In genomic region chr5:57094753-57095683, GRCh38 we compare ENCODE assay signal across 11 cellular contexts.
DNase-seq lines count a peak whose midpoint lies in the region; ATAC-seq and TF ChIP-seq lines count a peak whose summit lies in the region.
"Had no signal": no experiment of that assay in that cellular context is flagged by ENCODE, and none has a peak within 500 bp of the region (broad histone marks: within the 10 kb centered on the region; RNA-seq: fewer than 3 reads in every experiment).

No MANE protein-coding gene starts in this region.

- peak overlapping the region; percentile 38 for H3K27ac Mint-ChIP-seq in memory B cell
- no peak overlapping the region for H3K27ac Mint-ChIP-seq in CD8-positive, alpha-beta T cell
- H3K27ac Mint-ChIP-seq: activated T-cell treated with anti-CD3 and anti-CD28 coated beads, Interleukin-2, amount 50 U/mL, for 24 hours had no signal

- intact Hi-C loops in CD8-positive, alpha-beta T cell (cut with DNase I, micrococcal nuclease): loop anchor here in 1 of 2 experiments (5.0 kb wide), 1 partner anchor 368 kb away; no protein-coding TSS in a partner anchor

- CTCF ChIA-PET in CD8-positive, alpha-beta T cell (lab: Charles Lee): interaction anchor here (1.0 to 1.2 kb wide), 2 partner anchors 7 to 12 kb away, joined by 3 to 4 read pairs; no protein-coding TSS in a partner anchor

- POLR2A ChIA-PET in CD8-positive, alpha-beta T cell (lab: Charles Lee): interaction anchor here (1.0 kb wide), 1 partner anchor 12 kb away, joined by 3 read pairs; no protein-coding TSS in a partner anchor

- H3K9me3 Mint-ChIP-seq in memory B cell: peaks cover 25% of the 10 kb centered on the region
- H3K9me3 Mint-ChIP-seq in CD8-positive, alpha-beta T cell: peaks cover 27% of the 10 kb centered on the region

- H3K36me3 ChIP-seq in CD8-positive, alpha-beta T cell (ENCODE audit: insufficient read depth, low read length): no peaks in the 10 kb centered on the region
- H3K36me3 ChIP-seq: tibial artery had no signal

- H3K27ac ChIP-seq in CD8-positive, alpha-beta T cell (ENCODE audit: low read depth, low read length): no peak overlapping the region
- H3K27ac ChIP-seq: tibial artery had no signal

- DNase-seq in Daoy (ENCODE audit: low read depth) (peak; percentile 33), HFF-Myc (ENCODE audit: extremely low read depth, low read depth) (no peak), astrocyte of the spinal cord (ENCODE audit: low read depth, low spot score) (no peak), memory B cell (ENCODE audit: low spot score in 2 of 2) (no peak), kidney glomerular epithelial cell (lab: John Stamatoyannopoulos, UW) (no peak), NCI-H2081 treated with DMSO at 0.1 percent for 48 hours (lab: John Stamatoyannopoulos, UW) (no peak)
- DNase-seq in CD8-positive, alpha-beta T cell: no peak
- DNase-seq: activated T-cell treated with anti-CD3 and anti-CD28 coated beads, Interleukin-2, amount 50 U/mL, for 24 hours; effector memory CD4-positive, alpha-beta T cell; SHP77 treated with DMSO at 0.1 percent for 48 hours; tibial artery had no signal

- H3K36me3 Mint-ChIP-seq in memory B cell: peaks cover 14% of the 10 kb centered on the region
- H3K36me3 Mint-ChIP-seq in CD8-positive, alpha-beta T cell: peaks cover 4% of the 10 kb centered on the region

- no peaks in the 10 kb centered on the region for H3K27me3 Mint-ChIP-seq in memory B cell
- peaks cover 4% of the 10 kb centered on the region for H3K27me3 Mint-ChIP-seq in CD8-positive, alpha-beta T cell (ENCODE audit: low read depth)
- H3K27me3 Mint-ChIP-seq: activated T-cell treated with anti-CD3 and anti-CD28 coated beads, Interleukin-2, amount 50 U/mL, for 24 hours had no signal

- no peak for ATAC-seq in memory B cell (ENCODE audit: low read depth)
- ATAC-seq in CD8-positive, alpha-beta T cell: no peak

- TF ChIP-seq CTCF in HFF-Myc (IDR thresholded peaks at IDR 0.05; ENCODE audit: low read depth, low read length, missing control alignments) (peak; percentile 45), astrocyte of the spinal cord (IDR thresholded peaks at IDR 0.05; ENCODE audit: low read depth, low read length) (peak; percentile 11)
- no peak for TF ChIP-seq CTCF in CD8-positive, alpha-beta T cell (IDR thresholded peaks at IDR 0.05)

- no peak overlapping the region for H3K4me3 ChIP-seq in HFF-Myc (replicated peaks; ENCODE audit: low read depth, low read length)
- H3K4me3 ChIP-seq in astrocyte of the spinal cord (ENCODE audit: low read depth, low read length): no peak overlapping the region
- no peak overlapping the region for H3K4me3 ChIP-seq in CD8-positive, alpha-beta T cell (ENCODE audit: low read depth, low read length)
- H3K4me3 ChIP-seq: tibial artery had no signal

- H3K4me1 ChIP-seq in CD8-positive, alpha-beta T cell (ENCODE audit: insufficient read depth, low read length): no peaks in the 10 kb centered on the region
- H3K4me1 ChIP-seq: tibial artery had no signal

- H3K4me1 Mint-ChIP-seq in memory B cell: peaks cover 10% of the 10 kb centered on the region
- H3K4me1 Mint-ChIP-seq in CD8-positive, alpha-beta T cell (ENCODE audit: low read depth): no peaks in the 10 kb centered on the region

- no peak overlapping the region for H3K4me3 Mint-ChIP-seq in memory B cell
- H3K4me3 Mint-ChIP-seq in CD8-positive, alpha-beta T cell: no peak overlapping the region
- H3K4me3 Mint-ChIP-seq: activated T-cell treated with anti-CD3 and anti-CD28 coated beads, Interleukin-2, amount 50 U/mL, for 24 hours had no signal

- no peaks in the 10 kb centered on the region for H3K27me3 ChIP-seq in CD8-positive, alpha-beta T cell (ENCODE audit: insufficient read depth, low read length)
- H3K27me3 ChIP-seq: tibial artery had no signal

- in situ Hi-C loops in astrocyte of the spinal cord (cut with HindIII; ENCODE audit: low sequenced_read_pairs): no loop called here

- H3K9me3 ChIP-seq in CD8-positive, alpha-beta T cell (ENCODE audit: low read length): no peaks in the 10 kb centered on the region
